Comparison of ENCODE assay signal across 22 cellular contexts in the genomic region with DNA sequence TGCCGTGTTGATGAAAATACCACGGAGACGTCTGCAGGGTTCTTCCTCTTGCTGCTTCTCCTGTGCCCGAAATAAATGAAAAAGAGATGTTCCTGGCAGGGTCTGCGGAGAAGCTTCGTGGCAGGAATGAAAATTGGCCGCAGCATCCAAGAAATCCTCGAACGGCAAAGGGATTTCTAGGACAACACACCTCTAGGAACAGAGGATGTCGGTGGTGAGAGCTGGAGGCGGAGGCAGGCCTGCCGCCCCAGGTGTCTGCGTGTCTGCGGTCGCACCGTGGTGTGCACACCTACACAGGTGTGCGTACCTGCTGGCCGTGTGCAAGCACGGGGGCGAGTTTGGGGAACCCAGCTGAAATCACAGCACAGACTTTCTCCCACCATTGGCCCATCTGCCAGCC. TPM values are rescaled to one million over a fixed set of nuclear protein-coding genes. Genes with fewer than 3 reads are reported as not detected.
A peak's percentile ranks its signal among the peaks of the same experiment; 100 is the strongest.
DNase-seq lines count a peak whose midpoint lies in the region; TF ChIP-seq lines count a peak whose summit lies in the region.
"Had no signal": no experiment of that assay in that cellular context is flagged by ENCODE, and none has a peak within 500 bp of the region (broad histone marks: within the 10 kb centered on the region; RNA-seq: fewer than 3 reads in every experiment).

No MANE protein-coding gene starts in this region.

- intact Hi-C loops in mammary epithelial cell (cut with micrococcal nuclease) = no loop called here
- intact Hi-C loops in tibial artery (cut with DNase I; ENCODE audit: low total_unique reads) = loop anchor here (5.0 kb wide), 1 partner anchor 69 kb away; no protein-coding TSS in a partner anchor

- no peaks in the 10 kb centered on the region for H4K20me1 ChIP-seq in mammary epithelial cell (ENCODE audit: insufficient read depth, low read length)

- H3K79me2 ChIP-seq in mammary epithelial cell (ENCODE audit: insufficient read depth, low read length) = no peaks in the 10 kb centered on the region
- H3K79me2 ChIP-seq: parathyroid adenoma had no signal

- CTCF ChIA-PET in mammary epithelial cell (lab: Charles Lee; ENCODE audit: low non-redundant PET) = no interaction called here

- no peaks in the 10 kb centered on the region for H3K27me3 ChIP-seq in mammary epithelial cell (ENCODE audit: insufficient read depth, low read length)
- no peaks in the 10 kb centered on the region for H3K27me3 ChIP-seq in right atrium auricular region
- no peaks in the 10 kb centered on the region for H3K27me3 ChIP-seq in tibial artery

- TF ChIP-seq CTCF in mammary epithelial cell (conservative IDR thresholded peaks at IDR 0.05 in 1 of 2, IDR thresholded peaks at IDR 0.05 in 1 of 2; ENCODE audit: extremely low read depth in 1 of 2, insufficient read depth in 1 of 2, low read depth in 1 of 2, low read length in 2 of 2) (no peak), right atrium auricular region (IDR thresholded peaks at IDR 0.05) (no peak), tibial artery (IDR thresholded peaks at IDR 0.05) (no peak)

- no TSS peak for BruUV-seq in mammary epithelial cell (replicated peaks; lab: Mats Ljungman, UMichigan)

- H3K4me1 ChIP-seq in mammary epithelial cell (ENCODE audit: insufficient read depth, low read length) (peaks cover 15% of the 10 kb centered on the region), right atrium auricular region (peaks cover 0 to 13% of the 10 kb centered on the region in 2 donors), tibial artery (peaks cover 0 to 40% (median 17%) of the 10 kb centered on the region in 4 donors)
- H3K4me1 ChIP-seq: parathyroid adenoma had no signal

- H3K9me3 ChIP-seq in mammary epithelial cell (replicated peaks; ENCODE audit: insufficient read depth, low read length) (no peaks in the 10 kb centered on the region), right atrium auricular region (no peaks in the 10 kb centered on the region), tibial artery (no peaks in the 10 kb centered on the region)
- H3K9me3 ChIP-seq: esophagus squamous epithelium had no signal

- peak overlapping the region; percentile 69 for H3K4me2 ChIP-seq in mammary epithelial cell (ENCODE audit: insufficient read depth, low read depth, low read length)
- H3K4me2 ChIP-seq: smooth muscle cell had no signal

- peak; percentile 90 for DNase-seq in NCI-H1694 treated with DMSO at 0.1 percent for 48 hours (lab: John Stamatoyannopoulos, UW)
- no peak for DNase-seq in NCI-H1694 (lab: John Stamatoyannopoulos, UW)
- DNase-seq in mammary epithelial cell = peak; percentile 40
- DNase-seq in right atrium auricular region (ENCODE audit: low spot score) = no peak
- DNase-seq in tibial artery = no peak
- DNase-seq in stimulated activated CD4-positive, alpha-beta T cell treated with anti-CD3 and anti-CD28 coated beads, Interleukin-2, amount 100 ng/mL, for 48 hours = no peak
- no peak for DNase-seq in NCI-H2029 (lab: John Stamatoyannopoulos, UW)
- no peak for DNase-seq in NCI-H187 (lab: John Stamatoyannopoulos, UW)
- DNase-seq: 8988T; activated CD8-positive, alpha-beta T cell treated with anti-CD3 and anti-CD28 coated beads for 36 hours; activated T-cell treated with anti-CD3 and anti-CD28 coated beads, Interleukin-2, amount 50 U/mL, for 4 hours; effector CD4-positive, alpha-beta T cell; esophagus squamous epithelium; naive thymus-derived CD4-positive, alpha-beta T cell; NCI-H1436 treated with DMSO at 0.1 percent for 48 hours; NCI-H510A; stimulated activated CD8-positive, alpha-beta memory T cell treated with anti-CD3 and anti-CD28 coated beads, Interleukin-4, amount 100 ng/mL, for 48 hours; T-cell had no signal

- no peak overlapping the region for H3K27ac ChIP-seq in mammary epithelial cell (ENCODE audit: insufficient read depth, low read depth, low read length)
- H3K27ac ChIP-seq in right atrium auricular region = peak overlapping the region; percentile 85 to 91
- H3K27ac ChIP-seq in tibial artery = peak overlapping the region; percentile 16 to 84
- H3K27ac ChIP-seq: esophagus squamous epithelium, parathyroid adenoma, VCaP had no signal

- dilution Hi-C loops in mammary epithelial cell (cut with HindIII; ENCODE audit: low sequenced_read_pairs) = loop anchor here (5.0 kb wide), 1 partner anchor 44 kb away; no protein-coding TSS in a partner anchor

- H3K36me3 ChIP-seq in mammary epithelial cell (ENCODE audit: insufficient read depth, low read length) = no peaks in the 10 kb centered on the region
- no peaks in the 10 kb centered on the region for H3K36me3 ChIP-seq in right atrium auricular region
- no peaks in the 10 kb centered on the region for H3K36me3 ChIP-seq in tibial artery
- H3K36me3 ChIP-seq: esophagus squamous epithelium had no signal

- peak overlapping the region in 1 of 3 experiments; percentile 26 for H3K4me3 ChIP-seq in mammary epithelial cell (replicated peaks in 1 of 3; ENCODE audit: insufficient read depth in 1 of 3, low read depth in 2 of 3, low read length in 3 of 3)
- no peak overlapping the region for H3K4me3 ChIP-seq in right atrium auricular region
- H3K4me3 ChIP-seq in tibial artery = no peak overlapping the region
- H3K4me3 ChIP-seq: smooth muscle cell had no signal

- H2AFZ ChIP-seq in mammary epithelial cell (ENCODE audit: low read depth, low read length) = peak overlapping the region; percentile 63
- H2AFZ ChIP-seq: parathyroid adenoma had no signal

- 3% methylated on average over 17 of the region's 20 CpGs for WGBS in mammary epithelial cell (ENCODE audit: low coverage, missing lambda C conversion rate)

- in situ Hi-C loops in mammary epithelial cell (cut with MboI; ENCODE audit: low sequenced_read_pairs in 2 of 2) = loop anchor here (25.0 kb wide), 1 partner anchor 539 kb away; the partner anchor contains the start of gene BRI3 (in 2 of the 2)

- no peak overlapping the region for H3K9ac ChIP-seq in mammary epithelial cell (ENCODE audit: insufficient read depth, low read length)
- H3K9ac ChIP-seq: parathyroid adenoma had no signal

RNA-seq across cellular contexts. Expression of gene TMEM130, which starts 43.4 kb away (rescaled TPM):
- total RNA-seq in mammary epithelial cell = not detected
- not detected for polyA plus RNA-seq in mammary epithelial cell
- not detected for polyA minus RNA-seq in mammary epithelial cell
- 1 to 10 TPM in 1 of 2 donors, not detected in 1; 1.1 TPM for total RNA-seq in right atrium auricular region
- total RNA-seq: activated T-cell treated with anti-CD3 and anti-CD28 coated beads, Interleukin-2, amount 50 U/mL, for 4 hours; lung microvascular endothelial cell; naive thymus-derived CD4-positive, alpha-beta T cell had no signal
- polyA plus RNA-seq: naive thymus-derived CD4-positive, alpha-beta T cell had no signal

RNA-seq across cellular contexts. Expression of gene TRRAP, which starts 51.9 kb away (rescaled TPM):
- total RNA-seq in mammary epithelial cell = 10 to 100 TPM; 18.3 to 29.1 TPM
- 12.7 TPM for polyA plus RNA-seq in mammary epithelial cell
- 47.2 TPM for polyA minus RNA-seq in mammary epithelial cell
- 10 to 100 TPM; 23.4 to 24.3 TPM for total RNA-seq in right atrium auricular region

Comparison
In these comparisons a context has a peak if more than half of its experiments do, and no peak if none do; other contexts are left out.
1. DNase-seq: peak in NCI-H1694 treated with DMSO at 0.1 percent for 48 hours (single experiment) and mammary epithelial cell (single experiment); none in NCI-H1694 (single experiment), right atrium auricular region (single experiment), tibial artery (0 of 2), stimulated activated CD4-positive, alpha-beta T cell treated with anti-CD3 and anti-CD28 coated beads, Interleukin-2, amount 100 ng/mL, for 48 hours (0 of 2), NCI-H2029 (single experiment) and NCI-H187 (0 of 2).